Comparison of ENCODE assay signal across 8 cellular contexts in genomic region chr12:132144115-132145071, GRCh38. TPM values are rescaled to one million over a fixed set of nuclear protein-coding genes. Genes with fewer than 3 reads are reported as not detected.
DNase-seq lines count a peak whose midpoint lies in the region; ATAC-seq, FAIRE-seq and TF ChIP-seq lines count a peak whose summit lies in the region.

Gene DDX51 (minus strand): TSS chr12:132144319. CDS start chr12:132144296, 23 bp downstream.
Gene NOC4L (plus strand): TSS chr12:132144457. CDS start chr12:132144489, 32 bp downstream.

- TF ChIP-seq POLR2A in GM12891 (IDR thresholded peaks at IDR 0.05; ENCODE audit: low read depth, low read length) (peak; percentile 66), upper lobe of left lung (IDR thresholded peaks at IDR 0.05) (peak in 3 of 4 donors; percentile 47 to 75 (median 71))

- H3K9ac ChIP-seq in adipocyte (ENCODE audit: low read length), result peak within 1 kb of the TSS; percentile 90

- peak in 1 of 4 donors; percentile 90 for TF ChIP-seq EP300 in upper lobe of left lung (IDR thresholded peaks at IDR 0.05)

- TF ChIP-seq CTCF in heart right ventricle (IDR thresholded peaks at IDR 0.05) (peak in 1 of 9 donors; percentile 16), upper lobe of left lung (IDR thresholded peaks at IDR 0.05) (peak in 4 of 6 experiments; percentile 40 to 64 (median 44))

- H3K36me3 ChIP-seq in adipocyte (ENCODE audit: control insufficient read depth, insufficient read depth, low read length, severe bottlenecking) (peaks cover 28% of the 10 kb centered on the region), heart right ventricle (peaks cover 6 to 64% (median 24%) of the 10 kb centered on the region in 9 donors), upper lobe of left lung (peaks cover 0 to 52% (median 41%) of the 10 kb centered on the region in 4 donors)

- DNase-seq in GM12891 (ENCODE audit: insufficient read length, low spot score) (peak; percentile 99), NCI-H1417 treated with DMSO at 0.1 percent for 48 hours (lab: John Stamatoyannopoulos, UW) (peak; percentile 60), T follicular helper cell (ENCODE audit: low read depth) (peak; percentile 94), adipocyte (ENCODE audit: low read depth) (peak; percentile 97), heart right ventricle (peak; percentile 94 to 95), posterior cingulate gyrus (peak; percentile 89 to 99 (median 92)), upper lobe of left lung (peak; percentile 93 to 99)

- intact Hi-C loops in heart right ventricle (cut with DNase I) (loop anchor here in 1 of 10 donors (5.0 kb wide), 1 partner anchor 62 kb away; no protein-coding TSS in a partner anchor), posterior cingulate gyrus (cut with DNase I) (loop anchor here (2.0 kb wide), 1 partner anchor 60 kb away; no protein-coding TSS in a partner anchor)

- H3K4me1 ChIP-seq in adipocyte (ENCODE audit: control insufficient read depth, insufficient read depth, low read length), result peaks cover 20% of the 10 kb centered on the region
- H3K4me1 ChIP-seq in heart right ventricle, result peaks cover 12 to 30% (median 23%) of the 10 kb centered on the region in 9 donors
- peaks cover 20 to 42% (median 24%) of the 10 kb centered on the region in 4 donors for H3K4me1 ChIP-seq in upper lobe of left lung

- peak; percentile 100 for FAIRE-seq in GM12891 (lab: Jason Lieb, UNC)

- H3K27ac ChIP-seq in heart right ventricle (peak within 1 kb of the TSS in 9 of 10 donors; percentile 51 to 92 (median 82)), upper lobe of left lung (peak within 1 kb of the TSS; percentile 85 to 95 (median 90))

- H3K27me3 ChIP-seq in adipocyte (replicated peaks; ENCODE audit: control insufficient read depth, insufficient read depth, low read length) (no peaks in the 10 kb centered on the region), heart right ventricle (no peaks in the 10 kb centered on the region), upper lobe of left lung (no peaks in the 10 kb centered on the region)

- H3K9me3 ChIP-seq in adipocyte (ENCODE audit: control insufficient read depth, low read length) (no peaks in the 10 kb centered on the region), heart right ventricle (no peaks in the 10 kb centered on the region), upper lobe of left lung (no peaks in the 10 kb centered on the region)

- ATAC-seq in HG02763 (IDR thresholded peaks at IDR 0.05; ENCODE audit: unreplicated experiment) (peak; percentile 87), heart right ventricle (peak; percentile 85 to 96 (median 93)), upper lobe of left lung (ENCODE audit: low FRiP score in 2 of 2) (peak; percentile 88 to 96)

- 0 to 1% methylated on average over 104 to 111 of the region's 113 CpGs for WGBS in heart right ventricle, 2 donors
- WGBS in upper lobe of left lung, 2 donors, result 0 to 1% methylated on average over 18 to 24 of the region's 113 CpGs

- H3K4me3 ChIP-seq in adipocyte (ENCODE audit: low read length) (peak within 1 kb of the TSS; percentile 91), heart right ventricle (peak within 1 kb of the TSS; percentile 65 to 99 (median 90)), upper lobe of left lung (peak within 1 kb of the TSS; percentile 80 to 100 (median 96))

TF ChIP-seq in GM12891, 5 proteins besides CTCF, POLR2A, EP300 and RAD21:
- TF ChIP-seq POLR2AphosphoS5 (IDR thresholded peaks at IDR 0.05; ENCODE audit: low read depth, low read length) (peak; percentile 47; the same call in 1 of the 2 replicates), PAX5 (IDR thresholded peaks at IDR 0.05; ENCODE audit: insufficient read depth, low read length, severe bottlenecking) (no peak), TAF1 (IDR thresholded peaks at IDR 0.05; ENCODE audit: low read depth, low read length) (no peak; the same call in 1 of the 2 replicates), POU2F2 (IDR thresholded peaks at IDR 0.05; ENCODE audit: low read depth, low read length) (peak; percentile 71), SPI1 (IDR thresholded peaks at IDR 0.05; ENCODE audit: low read depth, low read length) (no peak)

RNA-seq across cellular contexts. Expression of gene DDX51, which starts in this region (rescaled TPM):
- 11.1 TPM for polyA plus RNA-seq in GM12891 (2012; ENCODE audit: low read depth, missing spikeins)
- total RNA-seq in heart right ventricle (10 to 100 TPM in 2 of 10 donors, 1 to 10 TPM in 8; 7.2 to 11.1 (median 8.6) TPM), upper lobe of left lung (10 to 100 TPM in 5 of 6 donors, 1 to 10 TPM in 1; 8.7 to 23.5 (median 19.2) TPM)
- 10 to 100 TPM; 12.4 to 19.9 TPM for polyA plus RNA-seq in heart right ventricle

RNA-seq across cellular contexts. Expression of gene NOC4L, which starts in this region (rescaled TPM):
- 18.0 TPM for polyA plus RNA-seq in GM12891 (2012; ENCODE audit: low read depth, missing spikeins)
- total RNA-seq in heart right ventricle (10 to 100 TPM in 3 of 10 donors, 1 to 10 TPM in 7; 7.4 to 13.8 (median 9.0) TPM), upper lobe of left lung (10 to 100 TPM in 5 of 6 donors, 1 to 10 TPM in 1; 7.4 to 22.4 (median 19.2) TPM)
- 10 to 100 TPM; 20.8 to 22.2 TPM for polyA plus RNA-seq in heart right ventricle

Comparison
In these comparisons a context has a peak if more than half of its experiments do, and no peak if none do; other contexts are left out.
1. Peak in every context shown above with its lines: DNase-seq, ATAC-seq, H3K4me3 ChIP-seq and H3K27ac ChIP-seq.